ENCODE assay signal across 9 cellular contexts in genomic region chr19:4233282-4233853, GRCh38. TPM values are rescaled to one million over a fixed set of nuclear protein-coding genes. Genes with fewer than 3 reads are reported as not detected.
DNase-seq lines count a peak whose midpoint lies in the region; ATAC-seq and TF ChIP-seq lines count a peak whose summit lies in the region.
"Had no signal": no experiment of that assay in that cellular context is flagged by ENCODE, and none has a peak within 500 bp of the region (broad histone marks: within the 10 kb centered on the region; RNA-seq: fewer than 3 reads in every experiment).

No MANE protein-coding gene starts in this region.

- H3K79me2 ChIP-seq in osteoblast (ENCODE audit: insufficient read depth, low read length), result no peaks in the 10 kb centered on the region

- peak; percentile 78 for ATAC-seq in upper lobe of right lung
- no peak for ATAC-seq in HG02678 (IDR thresholded peaks at IDR 0.05; ENCODE audit: unreplicated experiment)

- H4K20me1 ChIP-seq in osteoblast (ENCODE audit: insufficient read depth, low read length), result no peaks in the 10 kb centered on the region

- peaks cover 6% of the 10 kb centered on the region for H3K27me3 ChIP-seq in osteoblast (ENCODE audit: insufficient read depth, low read length)
- H3K27me3 ChIP-seq in upper lobe of right lung, result peaks cover 39% of the 10 kb centered on the region

- H3K4me3 ChIP-seq in epithelial cell of proximal tubule (ENCODE audit: low read depth, low read length), result no peak overlapping the region
- no peak overlapping the region for H3K4me3 ChIP-seq in osteoblast (ENCODE audit: insufficient read depth, low read length)
- no peak overlapping the region for H3K4me3 ChIP-seq in upper lobe of right lung

- H3K27ac ChIP-seq in osteoblast (ENCODE audit: low read depth, low read length) (no peak overlapping the region), upper lobe of right lung (no peak overlapping the region)

- intact Hi-C loops in upper lobe of right lung (cut with DNase I), result no loop called here

- H3K4me2 ChIP-seq in osteoblast (ENCODE audit: insufficient read depth, low read length), result no peak overlapping the region

- TF ChIP-seq CTCF in epithelial cell of proximal tubule (conservative IDR thresholded peaks at IDR 0.05; ENCODE audit: low read depth, low read length) (peak; percentile 88), osteoblast (IDR thresholded peaks at IDR 0.05; ENCODE audit: extremely low read depth, low read depth, low read length) (peak; percentile 63), upper lobe of right lung (IDR thresholded peaks at IDR 0.05) (peak; percentile 54)

- H3K9me3 ChIP-seq in osteoblast (ENCODE audit: low read depth, low read length) (no peaks in the 10 kb centered on the region), upper lobe of right lung (no peaks in the 10 kb centered on the region)

- DNase-seq in GDM1 (lab: John Stamatoyannopoulos, UW) (peak; percentile 10), NCI-H128 (lab: John Stamatoyannopoulos, UW; ENCODE audit: unreplicated experiment) (peak; percentile 31), epithelial cell of proximal tubule (ENCODE audit: low read depth) (no peak), osteoblast (ENCODE audit: insufficient read length, low spot score, missing footprints) (no peak), upper lobe of right lung (peak; percentile 77), midbrain (lab: John Stamatoyannopoulos, UW) (no peak)
- DNase-seq in activated CD8-positive, alpha-beta memory T cell treated with anti-CD3 and anti-CD28 coated beads for 1 hour (ENCODE audit: extremely low read depth in 1 of 2, low read depth in 1 of 2), result peak; percentile 16 to 54

- no peaks in the 10 kb centered on the region for H3K36me3 ChIP-seq in osteoblast (ENCODE audit: insufficient read depth, low read length)
- no peaks in the 10 kb centered on the region for H3K36me3 ChIP-seq in upper lobe of right lung

- H3K4me1 ChIP-seq in osteoblast (ENCODE audit: insufficient read depth, low read length) (peaks cover 12% of the 10 kb centered on the region), upper lobe of right lung (peaks cover 5% of the 10 kb centered on the region)

- H2AFZ ChIP-seq in osteoblast (ENCODE audit: low read length), result no peak overlapping the region

RNA-seq across cellular contexts. Expression of gene EBI3, which starts 4.0 kb away (rescaled TPM):
- total RNA-seq in epithelial cell of proximal tubule (1.7 TPM in 1 of 2 replicates, not detected in the other), osteoblast (not detected in 2 replicates), upper lobe of right lung (2.0 TPM)

RNA-seq across cellular contexts. Expression of gene YJU2, which starts 13.5 kb away (rescaled TPM):
- total RNA-seq in epithelial cell of proximal tubule (34.3 and 39.1 TPM in 2 replicates), osteoblast (15.3 and 17.0 TPM in 2 replicates), upper lobe of right lung (18.9 TPM)

RNA-seq across cellular contexts. Expression of gene SHD, which starts 45.7 kb away (rescaled TPM):
- total RNA-seq in epithelial cell of proximal tubule, result not detected in 2 replicates
- not detected in 2 replicates for total RNA-seq in osteoblast
- not detected for total RNA-seq in upper lobe of right lung
- total RNA-seq: activated CD8-positive, alpha-beta memory T cell treated with anti-CD3 and anti-CD28 coated beads for 36 hours had no signal

RNA-seq across cellular contexts. Expression of gene ANKRD24, which starts 50.9 kb away (rescaled TPM):
- total RNA-seq in epithelial cell of proximal tubule, result not detected in 2 replicates
- total RNA-seq in osteoblast, result 0.29 and 0.72 TPM in 2 replicates
- total RNA-seq in upper lobe of right lung, result 2.3 TPM

RNA-seq across cellular contexts. Expression of gene SIRT6, which starts 51.0 kb away (rescaled TPM):
- 33.8 and 43.5 TPM in 2 replicates for total RNA-seq in epithelial cell of proximal tubule
- total RNA-seq in osteoblast, result 8.3 and 16.3 TPM in 2 replicates
- total RNA-seq in upper lobe of right lung, result 20.3 TPM

Comparison
In these comparisons a context has a peak if more than half of its experiments do, and no peak if none do; other contexts are left out.
1. DNase-seq: peak in GDM1 (single experiment), NCI-H128 (single experiment), activated CD8-positive, alpha-beta memory T cell treated with anti-CD3 and anti-CD28 coated beads for 1 hour (2 of 2) and upper lobe of right lung (single experiment); none in epithelial cell of proximal tubule (single experiment), osteoblast (single experiment) and midbrain (single experiment).
2. Peak in every context shown above with its lines, with median percentiles within 50 percentile points of each other: CTCF ChIP-seq.